17 cellular contexts compared by ENCODE assay signal in genomic region chr13:21013682-21014038, GRCh38. TPM values are rescaled to one million over a fixed set of nuclear protein-coding genes. Genes with fewer than 3 reads are reported as not detected.
DNase-seq lines count a peak whose midpoint lies in the region; ATAC-seq and TF ChIP-seq lines count a peak whose summit lies in the region.
"Had no signal": no experiment of that assay in that cellular context is flagged by ENCODE, and none has a peak within 500 bp of the region (broad histone marks: within the 10 kb centered on the region; RNA-seq: fewer than 3 reads in every experiment).

No MANE protein-coding gene starts in this region.

- H3K9me3 Mint-ChIP-seq in chondrocyte (ENCODE audit: low read depth) (no peaks in the 10 kb centered on the region), nephron progenitor cell (no peaks in the 10 kb centered on the region), mesothelial cell of epicardium (no peaks in the 10 kb centered on the region)

- H3K4me1 Mint-ChIP-seq in chondrocyte (ENCODE audit: low read depth) (peaks cover 92% of the 10 kb centered on the region), nephron progenitor cell (peaks cover 75% of the 10 kb centered on the region), mesothelial cell of epicardium (peaks cover 46% of the 10 kb centered on the region)

- H3K36me3 ChIP-seq in thyroid gland: no peaks in the 10 kb centered on the region

- H3K27me3 Mint-ChIP-seq in chondrocyte (ENCODE audit: low read depth): no peaks in the 10 kb centered on the region
- no peaks in the 10 kb centered on the region for H3K27me3 Mint-ChIP-seq in nephron progenitor cell (ENCODE audit: low read depth, poor library complexity)
- H3K27me3 Mint-ChIP-seq in mesothelial cell of epicardium (ENCODE audit: low read depth): no peaks in the 10 kb centered on the region
- H3K27me3 Mint-ChIP-seq: activated CD4-positive, alpha-beta T cell treated with anti-CD3 and anti-CD28 coated beads, Interleukin-2, amount 10 ng/mL, durations not matched to agents 24 days and 14 days had no signal

- H3K4me3 ChIP-seq in thyroid gland (replicated peaks in 1 of 3): no peak overlapping the region

- H3K9me3 ChIP-seq in thyroid gland: no peaks in the 10 kb centered on the region

- peaks cover 72 to 94% of the 10 kb centered on the region in 2 donors for H3K4me1 ChIP-seq in thyroid gland

- peaks cover 3% of the 10 kb centered on the region for H3K36me3 Mint-ChIP-seq in chondrocyte (ENCODE audit: low read depth)
- H3K36me3 Mint-ChIP-seq in nephron progenitor cell (ENCODE audit: low read depth): peaks cover 14% of the 10 kb centered on the region
- no peaks in the 10 kb centered on the region for H3K36me3 Mint-ChIP-seq in mesothelial cell of epicardium

- DNase-seq in cardiac septum (ENCODE audit: low spot score) (peak; percentile 19), Right ventricle myocardium superior (no peak), chondrocyte (ENCODE audit: low spot score) (no peak), nephron progenitor cell (no peak), thyroid gland (no peak), mesothelial cell of epicardium (ENCODE audit: low spot score in 2 of 2, unreplicated experiment in 2 of 2) (no peak), SIG-M5 treated with dmso at 0.1 percent for 504 hours (lab: John Stamatoyannopoulos, UW; ENCODE audit: unreplicated experiment) (no peak)
- DNase-seq: activated CD4-positive, alpha-beta T cell treated with anti-CD3 and anti-CD28 coated beads, Interleukin-2, amount 10 ng/mL, durations not matched to agents 24 days and 14 days; activated naive CD4-positive, alpha-beta T cell treated with Interleukin-2 at 50 U/mL for 16 hours; activated T-cell treated with anti-CD3 and anti-CD28 coated beads for 4 hours; aorta; cortex of kidney; NCI-H2171 treated with DMSO at 0.1 percent for 48 hours; NCI-H748 treated with DMSO at 0.1 percent for 48 hours; small intestine had no signal

- peak overlapping the region; percentile 99 for H3K27ac Mint-ChIP-seq in chondrocyte (ENCODE audit: unreplicated experiment)
- H3K27ac Mint-ChIP-seq in nephron progenitor cell: peak overlapping the region; percentile 98
- H3K27ac Mint-ChIP-seq in mesothelial cell of epicardium: no peak overlapping the region
- H3K27ac Mint-ChIP-seq: activated CD4-positive, alpha-beta T cell treated with anti-CD3 and anti-CD28 coated beads, Interleukin-2, amount 10 ng/mL, durations not matched to agents 24 days and 14 days had no signal

- no peak for TF ChIP-seq POLR2A in thyroid gland (IDR thresholded peaks at IDR 0.05)

- TF ChIP-seq CTCF in chondrocyte (IDR thresholded peaks at IDR 0.05): no peak
- no peak for TF ChIP-seq CTCF in nephron progenitor cell (IDR thresholded peaks at IDR 0.05)
- no peak for TF ChIP-seq CTCF in thyroid gland (IDR thresholded peaks at IDR 0.05)
- no peak for TF ChIP-seq CTCF in mesothelial cell of epicardium (IDR thresholded peaks at IDR 0.05; ENCODE audit: unreplicated experiment)

- 69 to 76% methylated on average over 4 of the region's 4 CpGs for WGBS in thyroid gland, 2 donors

- H3K27me3 ChIP-seq in thyroid gland: no peaks in the 10 kb centered on the region

- no peak for ATAC-seq in Right ventricle myocardium superior (ENCODE audit: poor library complexity)
- no peak for ATAC-seq in HG03280 (IDR thresholded peaks at IDR 0.05; ENCODE audit: unreplicated experiment)

- intact Hi-C loops in cardiac septum (cut with DNase I) (no loop called here), Right ventricle myocardium superior (cut with DNase I) (loop anchor here (10.0 kb wide), 1 partner anchor 51 kb away; the partner anchor contains the start of gene LATS2), thyroid gland (cut with DNase I) (no loop called here)

- H3K27ac ChIP-seq in thyroid gland: peak overlapping the region; percentile 85 to 90 (median 85)
- H3K27ac ChIP-seq: epithelial cell of prostate had no signal

- peak overlapping the region; percentile 20 for H3K4me3 Mint-ChIP-seq in chondrocyte (ENCODE audit: unreplicated experiment)
- peak overlapping the region; percentile 55 for H3K4me3 Mint-ChIP-seq in nephron progenitor cell
- H3K4me3 Mint-ChIP-seq in mesothelial cell of epicardium: no peak overlapping the region
- H3K4me3 Mint-ChIP-seq: activated CD4-positive, alpha-beta T cell treated with anti-CD3 and anti-CD28 coated beads, Interleukin-2, amount 10 ng/mL, durations not matched to agents 24 days and 14 days had no signal

RNA-seq across cellular contexts. Expression of gene LATS2, which starts 47.7 kb away (rescaled TPM):
- 27.8 TPM for total RNA-seq in cardiac septum
- total RNA-seq in Right ventricle myocardium superior: 22.5 TPM
- total RNA-seq in chondrocyte: 58.1 to 104 TPM (median 100 TPM) in 3 replicates
- 10 to 100 TPM; 33.0 to 69.6 (median 37.5) TPM for total RNA-seq in thyroid gland
- 28.8 to 31.6 TPM (median 30.2 TPM) in 3 replicates for total RNA-seq in mesothelial cell of epicardium
